Comparison of ENCODE assay signal across 10 cellular contexts in genomic region chr15:31347067-31347975, GRCh38. TPM values are rescaled to one million over a fixed set of nuclear protein-coding genes. Genes with fewer than 3 reads are reported as not detected.
DNase-seq lines count a peak whose midpoint lies in the region; ATAC-seq and TF ChIP-seq lines count a peak whose summit lies in the region.
"Had no signal": no experiment of that assay in that cellular context is flagged by ENCODE, and none has a peak within 500 bp of the region (broad histone marks: within the 10 kb centered on the region; RNA-seq: fewer than 3 reads in every experiment).

No MANE protein-coding gene starts in this region.

- peaks cover 22% of the 10 kb centered on the region for H3K36me3 ChIP-seq in GM06990 (ENCODE audit: control insufficient read depth, insufficient read depth, low read length)

- H3K27ac ChIP-seq in dorsolateral prefrontal cortex: peak overlapping the region in 43 of 59 donors; percentile 6 to 100 (median 51)

- no peaks in the 10 kb centered on the region for H3K27me3 ChIP-seq in GM06990 (replicated peaks; ENCODE audit: control insufficient read depth, insufficient read depth, low read length)
- no peaks in the 10 kb centered on the region for H3K27me3 ChIP-seq in dorsolateral prefrontal cortex

- ATAC-seq in HG02981 (IDR thresholded peaks at IDR 0.05; ENCODE audit: unreplicated experiment) (no peak), HG03520 (IDR thresholded peaks at IDR 0.05; ENCODE audit: unreplicated experiment) (no peak)
- ATAC-seq: HepG2 had no signal

- H3K4me3 ChIP-seq in GM06990 (replicated peaks; ENCODE audit: low read depth, low read length): peak overlapping the region; percentile 91
- no peak overlapping the region for H3K4me3 ChIP-seq in dorsolateral prefrontal cortex

- TF ChIP-seq CTCF in GM06990 (IDR thresholded peaks at IDR 0.05; ENCODE audit: insufficient read depth, low read length, poor library complexity, severe bottlenecking) (no peak), dorsolateral prefrontal cortex (IDR thresholded peaks at IDR 0.05 in 54 of 56, conservative IDR thresholded peaks at IDR 0.05 in 2 of 56; ENCODE audit: low read depth in 1 of 56, partially characterized antibody in 56 of 56) (no peak)

- DNase-seq in GM06990 (ENCODE audit: extremely low read depth, insufficient read length) (no peak), dorsolateral prefrontal cortex (peak in 1 of 10 donors; percentile 16), GM03348 (ENCODE audit: low spot score) (no peak), cortex of kidney (lab: John Stamatoyannopoulos, UW) (no peak)
- peak; percentile 73 for DNase-seq in activated CD4-positive, alpha-beta T cell treated with anti-CD3 and anti-CD28 coated beads, Interleukin-2, amount 50 U/mL, for 1 hour
- DNase-seq in stimulated activated CD4-positive, alpha-beta T cell treated with anti-CD3 and anti-CD28 coated beads, Interleukin-4, amount 100 ng/mL, for 1 hour: peak; percentile 80
- DNase-seq: erythroblast had no signal

- intact Hi-C loops in dorsolateral prefrontal cortex (cut with DNase I): no loop called here

RNA-seq across cellular contexts. Expression of gene KLF13, which starts 20.7 kb away (rescaled TPM):
- 100 to 1,000 TPM in 101 of 120 experiments, 10 to 100 TPM in 19; 73.4 to 179 (median 116) TPM for total RNA-seq in dorsolateral prefrontal cortex

Comparison
In these comparisons a context has a peak if more than half of its experiments do, and no peak if none do; other contexts are left out.
1. DNase-seq: peak in activated CD4-positive, alpha-beta T cell treated with anti-CD3 and anti-CD28 coated beads, Interleukin-2, amount 50 U/mL, for 1 hour (single experiment) and stimulated activated CD4-positive, alpha-beta T cell treated with anti-CD3 and anti-CD28 coated beads, Interleukin-4, amount 100 ng/mL, for 1 hour (single experiment); none in GM06990 (single experiment), GM03348 (single experiment) and cortex of kidney (single experiment).